1 cellular context compared by ENCODE assay signal in genomic region chr2:86186431-86186830, GRCh38.
TF ChIP-seq lines count a peak whose summit lies in the region.

No MANE protein-coding gene starts in this region.

TF ChIP-seq in HepG2, 621 proteins besides CTCF, POLR2A, EP300 and RAD21:
- TF ChIP-seq HIVEP1 (CRISPR knock-in tag; IDR thresholded peaks at IDR 0.05) (no peak), ZBTB34 (CRISPR knock-in tag; IDR thresholded peaks at IDR 0.05) (no peak), ZNF503 (CRISPR knock-in tag; IDR thresholded peaks at IDR 0.05) (no peak), CCDC6 (CRISPR knock-in tag; IDR thresholded peaks at IDR 0.05) (no peak), FOXP4 (CRISPR knock-in tag; IDR thresholded peaks at IDR 0.05) (no peak), ZNF703 (CRISPR knock-in tag; IDR thresholded peaks at IDR 0.05; ENCODE audit: borderline replicate concordance) (no peak)
TF ChIP-seq in HepG2: peak in this region for 0.
